ENCODE assay signal across 8 cellular contexts in genomic region chr11:26227311-26227710, GRCh38.
DNase-seq lines count a peak whose midpoint lies in the region; ATAC-seq and TF ChIP-seq lines count a peak whose summit lies in the region.

No MANE protein-coding gene starts in this region.

- H3K4me3 ChIP-seq in A673 (ENCODE audit: low read depth, low read length, poor library complexity, severe bottlenecking) (no peak overlapping the region), fibroblast of mammary gland (ENCODE audit: control insufficient read depth, low read depth, low read length) (no peak overlapping the region)

- no peaks in the 10 kb centered on the region for H3K4me1 ChIP-seq in A673 (ENCODE audit: insufficient read depth, low read length, poor library complexity, severe bottlenecking)

- no peak overlapping the region for H3K27ac ChIP-seq in A673 (ENCODE audit: low read depth, low read length, poor library complexity, severe bottlenecking)

- CTCF ChIA-PET in A673 (lab: Charles Lee): interaction anchor here (1.1 kb wide), 1 partner anchor 246 kb away, joined by 8 read pairs; no protein-coding TSS in a partner anchor

- DNase-seq in A673 (ENCODE audit: low spot score) (peak; percentile 62), NOMO-1 treated with DMSO at 0.1 percent for 48 hours (lab: John Stamatoyannopoulos, UW; ENCODE audit: unreplicated experiment) (peak; percentile 81), fibroblast of mammary gland (ENCODE audit: low read depth) (peak; percentile 97), renal cortical epithelial cell (ENCODE audit: low read depth) (peak; percentile 59), activated T-cell treated with anti-CD3 and anti-CD28 coated beads for 4 hours (no peak)
- no peak for DNase-seq in stimulated activated naive CD4-positive, alpha-beta T cell (lab: John Stamatoyannopoulos, UW)

- peak; percentile 55 for TF ChIP-seq CTCF in A673 (conservative IDR thresholded peaks at IDR 0.05; ENCODE audit: low read depth, low read length)
- TF ChIP-seq CTCF in fibroblast of mammary gland (conservative IDR thresholded peaks at IDR 0.05; ENCODE audit: control insufficient read depth, insufficient read depth, low read depth, low read length): peak; percentile 60

- POLR2A ChIA-PET in A673 (lab: Charles Lee; ENCODE audit: low non-redundant PET): no interaction called here

- intact Hi-C loops in A673 (cut with micrococcal nuclease; ENCODE audit: unreplicated experiment): loop anchor here (1.0 kb wide), 1 partner anchor 245 kb away; no protein-coding TSS in a partner anchor

- no peaks in the 10 kb centered on the region for H3K9me3 ChIP-seq in A673 (ENCODE audit: low read depth, low read length, poor library complexity, severe bottlenecking)

- no TSS peak for BruUV-seq in A673 (replicated peaks; lab: Mats Ljungman, UMichigan)

- ATAC-seq in GM18858 (IDR thresholded peaks at IDR 0.05; ENCODE audit: unreplicated experiment): peak; percentile 95
- peak; percentile 73 for ATAC-seq in HG03060 (IDR thresholded peaks at IDR 0.05; ENCODE audit: low read depth, unreplicated experiment)

- no peaks in the 10 kb centered on the region for H3K27me3 ChIP-seq in A673 (replicated peaks; ENCODE audit: insufficient read depth, low read depth, low read length, poor library complexity)

- H3K36me3 ChIP-seq in A673 (ENCODE audit: insufficient read depth, low read length, poor library complexity, severe bottlenecking): no peaks in the 10 kb centered on the region

Comparison
In these comparisons a context has a peak if more than half of its experiments do, and no peak if none do; other contexts are left out.
1. DNase-seq: peak in A673 (single experiment), NOMO-1 treated with DMSO at 0.1 percent for 48 hours (single experiment), fibroblast of mammary gland (single experiment) and renal cortical epithelial cell (single experiment); none in activated T-cell treated with anti-CD3 and anti-CD28 coated beads for 4 hours (single experiment) and stimulated activated naive CD4-positive, alpha-beta T cell (0 of 6).